Comparison of ENCODE assay signal across 23 cellular contexts in the genomic region with DNA sequence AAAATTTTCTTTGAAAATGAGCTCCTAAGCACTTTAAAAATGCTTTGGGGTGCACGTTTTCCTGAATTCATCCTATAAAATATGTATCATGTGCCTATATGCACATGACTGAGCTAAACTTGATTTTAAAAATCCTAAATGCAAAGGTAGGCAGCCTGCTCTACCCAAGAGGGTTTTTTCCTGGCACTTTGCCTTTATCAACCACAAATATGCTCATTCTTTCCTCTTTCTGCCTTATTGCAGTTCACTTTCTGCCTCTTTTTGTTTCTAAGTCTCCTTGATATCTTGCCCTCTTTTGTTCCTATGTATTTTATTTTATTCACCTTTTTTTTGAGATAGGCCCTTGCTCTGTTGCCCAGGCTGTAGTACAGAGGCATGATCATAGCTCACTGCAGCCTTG.
"Had no signal": no experiment of that assay in that cellular context is flagged by ENCODE, and none has a peak within 500 bp of the region (broad histone marks: within the 10 kb centered on the region; RNA-seq: fewer than 3 reads in every experiment).

No MANE protein-coding gene starts in this region.

- H3K27me3 ChIP-seq: tibial nerve had no signal

- H3K9me3 Mint-ChIP-seq: activated B cell treated with CpG ODN at 0.5 μM for 24 hours; activated naive CD4-positive, alpha-beta T cell treated with anti-CD3 and anti-CD28 coated beads, Interleukin-2, amount 50 U/mL, for 72 hours; activated T-cell treated with anti-CD3 and anti-CD28 coated beads, Interleukin-2, amount 50 U/mL, for 72 hours; dendritic cell treated with granulocyte-macrophage colony-stimulating factor and Interleukin-4, amounts not matched to agents 40 ng/mL and 50 ng/mL, for 4 days; endodermal cell; naive thymus-derived CD4-positive, alpha-beta T cell; neural crest cell; stimulated activated naive B cell treated with anti-CD40 and anti-IgM and Interleukin-4, amounts not matched to agents 10 μg/mL and 1 μg/mL and 100 μg/mL, for 72 hours had no signal

- H3K4me1 Mint-ChIP-seq: activated B cell treated with CpG ODN at 0.5 μM for 24 hours; endodermal cell; naive thymus-derived CD4-positive, alpha-beta T cell; neural crest cell; stimulated activated naive B cell treated with anti-CD40 and anti-IgM and Interleukin-4, amounts not matched to agents 10 μg/mL and 1 μg/mL and 100 μg/mL, for 72 hours had no signal

- H3K36me3 ChIP-seq: tibial nerve had no signal

- H3K36me3 Mint-ChIP-seq: activated naive CD4-positive, alpha-beta T cell treated with anti-CD3 and anti-CD28 coated beads, Interleukin-2, amount 50 U/mL, for 72 hours; naive thymus-derived CD4-positive, alpha-beta T cell; stimulated activated naive B cell treated with anti-CD40 and anti-IgM and Interleukin-4, amounts not matched to agents 10 μg/mL and 1 μg/mL and 100 μg/mL, for 72 hours had no signal

- H3K27ac ChIP-seq: tibial nerve had no signal

- H3K27ac Mint-ChIP-seq: activated B cell treated with CpG ODN at 0.5 μM for 24 hours; activated CD8-positive, alpha-beta T cell treated with anti-CD3 and anti-CD28 coated beads, Interleukin-2, amount 10 ng/mL, durations not matched to agents 7 days and 5 days; activated naive CD4-positive, alpha-beta T cell treated with anti-CD3 and anti-CD28 coated beads, Interleukin-2, amount 50 U/mL, for 72 hours; activated T-cell treated with anti-CD3 and anti-CD28 coated beads, Interleukin-2, amount 50 U/mL, for 72 hours; dendritic cell treated with granulocyte-macrophage colony-stimulating factor and Interleukin-4, amounts not matched to agents 40 ng/mL and 50 ng/mL, for 4 days; endodermal cell; naive thymus-derived CD4-positive, alpha-beta T cell; stimulated activated naive B cell treated with anti-CD40 and anti-IgM and Interleukin-4, amounts not matched to agents 10 μg/mL and 1 μg/mL and 100 μg/mL, for 72 hours had no signal

- DNase-seq: activated B cell treated with CpG ODN at 0.5 μM for 24 hours; activated CD8-positive, alpha-beta T cell treated with anti-CD3 and anti-CD28 coated beads, Interleukin-2, amount 10 ng/mL, durations not matched to agents 7 days and 5 days; activated naive CD4-positive, alpha-beta T cell; activated T-cell treated with anti-CD3 and anti-CD28 coated beads for 4 hours; activated T-cell treated with anti-CD3 and anti-CD28 coated beads, Interleukin-2, amount 50 U/mL, for 72 hours; aorta; central memory CD4-positive, alpha-beta T cell; endodermal cell; left cardiac atrium; midbrain; naive thymus-derived CD4-positive, alpha-beta T cell; occipital lobe; posterior cingulate gyrus; right cardiac atrium; stimulated activated CD4-positive, alpha-beta T cell treated with anti-CD3 and anti-CD28 coated beads, Interleukin-15, amount 100 ng/mL, for 24 hours; stimulated activated CD4-positive, alpha-beta T cell treated with anti-CD3 and anti-CD28 coated beads, Interleukin-2, amount 100 ng/mL, for 24 hours; stimulated activated naive B cell treated with anti-CD40 and anti-IgM and Interleukin-4, amounts not matched to agents 10 μg/mL and 1 μg/mL and 100 μg/mL, for 72 hours; T-helper 2 cell had no signal

- H3K4me3 ChIP-seq: tibial nerve had no signal

- H3K9me3 ChIP-seq: tibial nerve had no signal

- H3K4me1 ChIP-seq: tibial nerve had no signal

- ATAC-seq: activated CD8-positive, alpha-beta T cell treated with anti-CD3 and anti-CD28 coated beads, Interleukin-2, amount 10 ng/mL, durations not matched to agents 7 days and 5 days; activated naive CD4-positive, alpha-beta T cell treated with anti-CD3 and anti-CD28 coated beads, Interleukin-2, amount 50 U/mL, for 72 hours; activated T-cell treated with anti-CD3 and anti-CD28 coated beads, Interleukin-2, amount 50 U/mL, for 72 hours; esophagus mucosa; left cardiac atrium; naive thymus-derived CD4-positive, alpha-beta T cell; right cardiac atrium; stimulated activated naive B cell treated with anti-CD40 and anti-IgM and Interleukin-4, amounts not matched to agents 10 μg/mL and 1 μg/mL and 100 μg/mL, for 72 hours had no signal

- H3K4me3 Mint-ChIP-seq: activated B cell treated with CpG ODN at 0.5 μM for 24 hours; activated CD8-positive, alpha-beta T cell treated with anti-CD3 and anti-CD28 coated beads, Interleukin-2, amount 10 ng/mL, durations not matched to agents 7 days and 5 days; activated T-cell treated with anti-CD3 and anti-CD28 coated beads, Interleukin-2, amount 50 U/mL, for 72 hours; dendritic cell treated with granulocyte-macrophage colony-stimulating factor and Interleukin-4, amounts not matched to agents 40 ng/mL and 50 ng/mL, for 4 days; endodermal cell; naive thymus-derived CD4-positive, alpha-beta T cell; neural crest cell; stimulated activated naive B cell treated with anti-CD40 and anti-IgM and Interleukin-4, amounts not matched to agents 10 μg/mL and 1 μg/mL and 100 μg/mL, for 72 hours had no signal

- H3K27me3 Mint-ChIP-seq: activated B cell treated with CpG ODN at 0.5 μM for 24 hours; dendritic cell treated with granulocyte-macrophage colony-stimulating factor and Interleukin-4, amounts not matched to agents 40 ng/mL and 50 ng/mL, for 4 days; stimulated activated naive B cell treated with anti-CD40 and anti-IgM and Interleukin-4, amounts not matched to agents 10 μg/mL and 1 μg/mL and 100 μg/mL, for 72 hours had no signal
